7 cellular contexts compared by ENCODE assay signal in the genomic region with DNA sequence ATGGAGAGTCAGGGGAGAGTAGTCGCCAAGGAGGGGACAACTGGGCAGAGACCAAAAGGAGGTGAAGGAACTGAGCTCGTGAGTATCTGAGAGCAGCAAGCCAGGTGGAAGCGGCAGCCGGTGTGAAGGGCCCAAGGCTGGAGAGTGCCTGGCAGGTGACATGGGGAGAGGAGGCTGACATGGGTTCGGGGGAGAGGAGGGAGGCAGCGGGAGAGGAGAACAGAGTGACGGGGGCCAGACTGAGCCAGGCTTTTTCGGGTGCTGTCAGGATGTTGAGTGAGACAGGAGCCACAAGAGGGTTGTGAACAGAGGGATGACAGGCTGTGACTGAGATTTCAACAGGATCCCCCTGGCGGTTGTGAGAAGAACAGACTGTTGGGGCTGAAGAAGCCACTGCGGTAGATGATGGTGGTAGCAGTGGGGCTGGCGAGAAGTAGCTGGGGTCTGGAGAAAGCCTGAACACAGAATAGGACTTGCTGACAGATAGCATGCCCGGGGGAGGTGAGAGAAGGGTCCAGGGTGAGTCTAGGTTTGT. TPM values are rescaled to one million over a fixed set of nuclear protein-coding genes. Genes with fewer than 3 reads are reported as not detected.
DNase-seq lines count a peak whose midpoint lies in the region; ATAC-seq, FAIRE-seq and TF ChIP-seq lines count a peak whose summit lies in the region.
"Had no signal": no experiment of that assay in that cellular context is flagged by ENCODE, and none has a peak within 500 bp of the region (broad histone marks: within the 10 kb centered on the region; RNA-seq: fewer than 3 reads in every experiment).

No MANE protein-coding gene starts in this region.

- intact Hi-C loops in ascending aorta (cut with DNase I) (loop anchor here (5.0 kb wide), 1 partner anchor 62 kb away; the partner anchor contains the start of gene TIMP1), kidney (cut with DNase I) (no loop called here)

- H3K27ac Mint-ChIP-seq in nephron progenitor cell = peak overlapping the region; percentile 86

- H3K9me3 ChIP-seq in ascending aorta (peaks cover 0 to 6% of the 10 kb centered on the region in 2 donors), kidney (ENCODE audit: control insufficient read depth in 1 of 2, low read length in 2 of 2) (no peaks in the 10 kb centered on the region)

- H3K4me1 ChIP-seq in ascending aorta = peaks cover 0 to 7% of the 10 kb centered on the region in 2 donors
- H3K4me1 ChIP-seq in kidney (ENCODE audit: control insufficient read depth in 1 of 2, insufficient read depth in 1 of 2, low read depth in 1 of 2, low read length in 2 of 2) = peaks cover 0 to 6% of the 10 kb centered on the region in 2 donors

- TF ChIP-seq CTCF in HFF-Myc (IDR thresholded peaks at IDR 0.05; ENCODE audit: low read depth, low read length, missing control alignments) (peak; percentile 35), ascending aorta (IDR thresholded peaks at IDR 0.05) (peak in 2 of 3 experiments; percentile 24 to 38), nephron progenitor cell (IDR thresholded peaks at IDR 0.05) (peak; percentile 40), kidney (IDR thresholded peaks at IDR 0.05; ENCODE audit: borderline replicate concordance, extremely low read depth, insufficient read depth) (no peak)

- no peak for ATAC-seq in HG03175 (IDR thresholded peaks at IDR 0.05; ENCODE audit: unreplicated experiment)

- H3K4me3 Mint-ChIP-seq in nephron progenitor cell = no peak overlapping the region

- peaks cover 42% of the 10 kb centered on the region for H3K36me3 Mint-ChIP-seq in nephron progenitor cell (ENCODE audit: low read depth)

- no peaks in the 10 kb centered on the region for H3K27me3 ChIP-seq in ascending aorta

- no peak for FAIRE-seq in kidney (lab: Jason Lieb, UNC)

- H3K27ac ChIP-seq in ascending aorta (no peak overlapping the region), kidney (ENCODE audit: low read depth in 2 of 2, low read length in 2 of 2) (no peak overlapping the region)

- H3K4me1 Mint-ChIP-seq in nephron progenitor cell = peaks cover 40% of the 10 kb centered on the region

- peaks cover 68% of the 10 kb centered on the region for H3K9me3 Mint-ChIP-seq in nephron progenitor cell

- H3K27me3 Mint-ChIP-seq in nephron progenitor cell (ENCODE audit: low read depth, poor library complexity) = no peaks in the 10 kb centered on the region

- no peak overlapping the region for H3K9ac ChIP-seq in kidney (ENCODE audit: low read length in 2 of 2)

- H3K4me3 ChIP-seq in HFF-Myc (replicated peaks; ENCODE audit: low read depth, low read length) = no peak overlapping the region
- H3K4me3 ChIP-seq in ascending aorta = no peak overlapping the region
- no peak overlapping the region for H3K4me3 ChIP-seq in kidney (ENCODE audit: low read length in 2 of 2)

- DNase-seq in HFF-Myc (ENCODE audit: extremely low read depth, low read depth) (no peak), ascending aorta (ENCODE audit: low spot score in 2 of 2) (peak in 1 of 2 donors; percentile 39), nephron progenitor cell (peak; percentile 22), kidney (no peak), NCI-H1417 treated with DMSO at 0.1 percent for 48 hours (lab: John Stamatoyannopoulos, UW) (no peak)

- H3K36me3 ChIP-seq in ascending aorta = peaks cover 8 to 16% of the 10 kb centered on the region in 2 donors
- peaks cover 5 to 14% of the 10 kb centered on the region in 2 donors for H3K36me3 ChIP-seq in kidney (ENCODE audit: control insufficient read depth in 1 of 2, insufficient read depth in 2 of 2, low read length in 2 of 2)

RNA-seq across cellular contexts. Expression of gene ELK1, which starts 5.7 kb away (rescaled TPM):
- total RNA-seq in ascending aorta (146 TPM), kidney (26.9 TPM)
- 10.5 TPM for polyA plus RNA-seq in kidney (ENCODE audit: insufficient read depth, low read depth, low replicate concordance)

RNA-seq across cellular contexts. Expression of gene UXT, which starts 14.4 kb away (rescaled TPM):
- 63.6 TPM for total RNA-seq in ascending aorta
- 88.0 TPM for total RNA-seq in kidney
- polyA plus RNA-seq in kidney (ENCODE audit: insufficient read depth, low read depth, low replicate concordance) = 210 TPM

RNA-seq across cellular contexts. Expression of gene CFP, which starts 14.9 kb away (rescaled TPM):
- 25.4 TPM for total RNA-seq in ascending aorta
- total RNA-seq in kidney = 8.3 TPM
- polyA plus RNA-seq in kidney (ENCODE audit: insufficient read depth, low read depth, low replicate concordance) = 2.1 TPM

RNA-seq across cellular contexts. Expression of gene SYN1, which starts 25.0 kb away (rescaled TPM):
- total RNA-seq in ascending aorta (5.7 TPM), kidney (0.85 TPM)
- 0.88 TPM for polyA plus RNA-seq in kidney (ENCODE audit: insufficient read depth, low read depth, low replicate concordance)
- total RNA-seq: pulmonary artery endothelial cell had no signal
